In the genomic region with DNA sequence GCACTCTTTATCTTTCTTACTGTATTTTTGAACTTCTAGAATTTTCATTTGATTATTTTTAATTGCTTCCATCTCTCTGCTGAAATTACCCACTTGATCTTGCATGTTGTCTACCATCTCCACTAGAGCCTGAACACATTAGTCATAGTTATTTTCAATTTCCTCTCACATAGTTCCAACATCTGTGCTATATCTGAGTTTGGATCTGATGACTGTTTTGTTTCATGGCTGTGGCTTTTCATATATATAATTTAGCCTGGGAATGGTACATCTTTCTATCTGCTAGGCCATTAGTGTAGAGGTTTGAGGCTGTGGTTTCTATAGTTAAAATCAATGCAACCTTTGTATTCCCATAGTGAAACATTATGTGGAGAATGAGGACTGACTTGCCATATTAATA, we compare ENCODE assay signal across 33 cellular contexts. TPM values are rescaled to one million over a fixed set of nuclear protein-coding genes. Genes with fewer than 3 reads are reported as not detected.
"Had no signal": no experiment of that assay in that cellular context is flagged by ENCODE, and none has a peak within 500 bp of the region (broad histone marks: within the 10 kb centered on the region; RNA-seq: fewer than 3 reads in every experiment).

No MANE protein-coding gene starts in this region.

- H3K27me3 ChIP-seq: cardiac muscle cell, colonic mucosa, esophagus squamous epithelium, foreskin keratinocyte, gastroesophageal sphincter, heart right ventricle had no signal

- H3K36me3 ChIP-seq: cardiac muscle cell, colonic mucosa, esophagus squamous epithelium, gastroesophageal sphincter, heart right ventricle, WERI-Rb-1 had no signal

- ATAC-seq: activated CD4-positive, CD25-positive, alpha-beta regulatory T cell treated with anti-CD3 and anti-CD28 coated beads, Interleukin-2, amount 50 U/mL, for 24 hours; activated CD8-positive, alpha-beta T cell treated with anti-CD3 and anti-CD28 coated beads for 36 hours; activated T-cell treated with anti-CD3 and anti-CD28 coated beads, Interleukin-2, amount 50 U/mL, for 4 hours; activated T-helper 17 cell treated with anti-CD3 and anti-CD28 coated beads, Interleukin-2, amount 50 U/mL, for 72 hours; foreskin keratinocyte; gastroesophageal sphincter; heart right ventricle; T-helper 17 cell had no signal

- H3K4me3 ChIP-seq: cardiac muscle cell, colonic mucosa, esophagus squamous epithelium, gastroesophageal sphincter, heart right ventricle had no signal

- H3K4me1 ChIP-seq: colonic mucosa, esophagus squamous epithelium, foreskin keratinocyte, gastroesophageal sphincter, heart right ventricle had no signal

- DNase-seq: activated B cell treated with CpG ODN at 0.5 μM for 24 hours; activated CD4-positive, alpha-beta T cell treated with anti-CD3 and anti-CD28 coated beads for 48 hours; activated CD4-positive, alpha-beta T cell treated with anti-CD3 and anti-CD28 coated beads, Interleukin-2, amount 50 U/mL, for 1 hour; activated CD4-positive, alpha-beta T cell treated with anti-CD3 and anti-CD28 coated beads, Interleukin-2, amount 50 U/mL, for 48 hours; activated CD8-positive, alpha-beta memory T cell treated with anti-CD3 and anti-CD28 coated beads for 24 hours; activated CD8-positive, alpha-beta T cell treated with anti-CD3 and anti-CD28 coated beads for 36 hours; activated effector memory CD4-positive, alpha-beta T cell treated with Interleukin-2 at 50 U/mL for 16 hours; activated gamma-delta T cell treated with Interleukin-2 at 50 U/mL for 16 hours; activated naive CD4-positive, alpha-beta T cell treated with anti-CD3 and anti-CD28 coated beads, Interleukin-2, amount 50 U/mL, for 16 hours; activated naive CD4-positive, alpha-beta T cell treated with Interleukin-2 at 50 U/mL for 16 hours; activated T-cell treated with anti-CD3 and anti-CD28 coated beads, Interleukin-2, amount 50 U/mL, for 4 hours; amniotic stem cell; anterior cingulate cortex; central memory CD4-positive, alpha-beta T cell; cerebellar nuclear complex; colonic mucosa; effector CD8-positive, alpha-beta T cell; esophagus squamous epithelium; foreskin keratinocyte; heart right ventricle; T-helper 1 cell; T-helper 17 cell; T1000; WERI-Rb-1 had no signal

- H3K27ac ChIP-seq: cardiac muscle cell, colonic mucosa, epithelial cell of prostate, esophagus squamous epithelium, foreskin keratinocyte, gastroesophageal sphincter, heart right ventricle, WERI-Rb-1 had no signal

- H3K9me3 ChIP-seq: colonic mucosa, esophagus squamous epithelium, gastroesophageal sphincter had no signal

RNA-seq across cellular contexts. Expression of a gene that starts 33.2 kb away (rescaled TPM):
- total RNA-seq: activated B cell treated with CpG ODN at 0.5 μM for 24 hours; activated CD8-positive, alpha-beta T cell treated with anti-CD3 and anti-CD28 coated beads for 36 hours; activated T-cell treated with anti-CD3 and anti-CD28 coated beads, Interleukin-2, amount 50 U/mL, for 4 hours; activated T-helper 17 cell treated with anti-CD3 and anti-CD28 coated beads, Interleukin-2, amount 50 U/mL, for 72 hours; cardiac muscle cell; dermis microvascular lymphatic vessel endothelial cell; endothelial cell of umbilical vein; esophagus squamous epithelium; foreskin keratinocyte; glomerular endothelial cell; heart right ventricle; T-helper 17 cell had no signal
- polyA plus RNA-seq: cardiac muscle cell, endothelial cell of umbilical vein, esophagus, foreskin keratinocyte had no signal
